In the genomic region with DNA sequence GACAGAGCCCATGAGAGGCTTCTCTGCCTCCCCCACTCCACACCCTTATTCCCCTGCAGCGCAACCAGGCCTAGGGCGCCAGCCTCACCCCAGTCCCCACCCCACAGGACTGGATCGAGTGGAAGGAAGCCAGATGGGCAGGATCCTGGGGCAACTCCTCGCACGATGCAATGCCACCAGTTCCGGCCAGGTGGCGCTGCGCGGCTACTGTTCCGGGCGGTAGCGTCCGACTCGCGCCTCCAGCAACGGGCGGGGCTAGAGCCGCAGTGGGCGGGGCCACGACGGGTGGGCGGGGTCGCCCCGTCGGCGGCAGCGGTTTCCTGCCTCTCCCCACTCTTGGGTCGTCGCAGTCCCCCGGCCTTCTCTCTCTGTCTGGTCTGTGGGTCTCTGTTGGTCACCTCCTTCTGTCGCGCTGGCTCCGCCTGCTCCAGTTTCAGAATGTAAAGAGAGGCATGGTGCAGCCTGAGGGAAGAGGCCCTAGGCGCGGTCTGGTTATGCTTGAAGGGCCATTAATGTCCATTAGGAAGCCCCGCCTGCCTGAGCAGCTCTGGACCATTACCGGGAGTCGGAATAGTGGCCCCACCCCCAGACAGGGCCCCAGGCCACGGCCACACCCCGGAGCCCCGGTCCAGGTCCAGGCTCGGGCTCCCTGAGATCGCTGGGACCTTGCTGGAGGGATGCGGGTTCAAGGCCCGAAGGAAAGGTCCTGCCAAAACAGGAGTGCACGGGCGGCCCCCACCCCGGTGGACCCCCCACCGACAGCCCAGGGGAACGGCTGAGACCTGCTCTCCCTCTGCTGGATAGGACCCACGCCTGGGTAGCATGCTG, we compare ENCODE assay signal across 8 cellular contexts. TPM values are rescaled to one million over a fixed set of nuclear protein-coding genes. Genes with fewer than 3 reads are reported as not detected.
DNase-seq lines count a peak whose midpoint lies in the region; ATAC-seq lines count a peak whose summit lies in the region.

No MANE protein-coding gene starts in this region.

- POLR2A ChIA-PET in activated CD8-positive, alpha-beta T cell treated with anti-CD3 and anti-CD28 coated beads, Interleukin-2, amount 10 ng/mL, durations not matched to agents 7 days and 5 days (lab: Charles Lee), result interaction anchor here (0.7 to 1.5 kb wide), 4 partner anchors 117 to 132 kb away, joined by 4 to 14 read pairs (median 5); partner anchors contain the start of gene TRAF7

- H3K4me1 Mint-ChIP-seq in activated CD8-positive, alpha-beta T cell treated with anti-CD3 and anti-CD28 coated beads, Interleukin-2, amount 10 ng/mL, durations not matched to agents 7 days and 5 days (ENCODE audit: low read depth), result peaks cover 27% of the 10 kb centered on the region

- CTCF ChIA-PET in activated CD8-positive, alpha-beta T cell treated with anti-CD3 and anti-CD28 coated beads, Interleukin-2, amount 10 ng/mL, durations not matched to agents 7 days and 5 days (lab: Charles Lee), result interaction anchor here (0.6 to 4.2 kb wide), 14 partner anchors 10 to 240 kb away, joined by 3 to 73 read pairs (median 6); partner anchors contain the start of genes ECI1, NTHL1, PKD1 and TRAF7

- no peaks in the 10 kb centered on the region for H3K9me3 Mint-ChIP-seq in activated CD8-positive, alpha-beta T cell treated with anti-CD3 and anti-CD28 coated beads, Interleukin-2, amount 10 ng/mL, durations not matched to agents 7 days and 5 days (ENCODE audit: insufficient read depth)

- in situ Hi-C loops in ACHN (cut with HindIII; ENCODE audit: low pct_ligation_motif_present, low pct_unique_long_range_greater_than_20kb, low sequenced_read_pairs), result no loop called here

- no peaks in the 10 kb centered on the region for H3K36me3 Mint-ChIP-seq in activated CD8-positive, alpha-beta T cell treated with anti-CD3 and anti-CD28 coated beads, Interleukin-2, amount 10 ng/mL, durations not matched to agents 7 days and 5 days (ENCODE audit: low read depth)

- peak overlapping the region; percentile 82 for H3K27ac Mint-ChIP-seq in activated CD8-positive, alpha-beta T cell treated with anti-CD3 and anti-CD28 coated beads, Interleukin-2, amount 10 ng/mL, durations not matched to agents 7 days and 5 days

- peak; percentile 78 for ATAC-seq in GM18520 (IDR thresholded peaks at IDR 0.05; ENCODE audit: unreplicated experiment)
- ATAC-seq in HG03378 (IDR thresholded peaks at IDR 0.05; ENCODE audit: unreplicated experiment), result peak; percentile 80
- peak; percentile 81 for ATAC-seq in activated CD8-positive, alpha-beta T cell treated with anti-CD3 and anti-CD28 coated beads, Interleukin-2, amount 10 ng/mL, durations not matched to agents 7 days and 5 days

- peak overlapping the region; percentile 66 for H3K4me3 Mint-ChIP-seq in activated CD8-positive, alpha-beta T cell treated with anti-CD3 and anti-CD28 coated beads, Interleukin-2, amount 10 ng/mL, durations not matched to agents 7 days and 5 days

- H3K27me3 Mint-ChIP-seq in activated CD8-positive, alpha-beta T cell treated with anti-CD3 and anti-CD28 coated beads, Interleukin-2, amount 10 ng/mL, durations not matched to agents 7 days and 5 days (ENCODE audit: low read depth), result peaks cover 40% of the 10 kb centered on the region

- DNase-seq in ACHN, result peak; percentile 90
- DNase-seq in NCI-H82 (lab: John Stamatoyannopoulos, UW), result peak; percentile 94
- peak; percentile 96 for DNase-seq in activated CD8-positive, alpha-beta T cell treated with anti-CD3 and anti-CD28 coated beads, Interleukin-2, amount 10 ng/mL, durations not matched to agents 7 days and 5 days
- DNase-seq in effector CD8-positive, alpha-beta T cell (lab: John Stamatoyannopoulos, UW), result peak; percentile 95
- DNase-seq in medulla oblongata (ENCODE audit: extremely low spot score), result peak; percentile 93
- peak; percentile 85 to 95 (median 92) for DNase-seq in stimulated activated CD4-positive, alpha-beta T cell treated with anti-CD3 and anti-CD28 coated beads, TNF-alpha, amount 100 ng/mL, for 48 hours (ENCODE audit: low read depth in 3 of 3)

RNA-seq across cellular contexts. Expression of gene NHERF2, which starts 3.4 kb away (rescaled TPM):
- total RNA-seq in activated CD8-positive, alpha-beta T cell treated with anti-CD3 and anti-CD28 coated beads, Interleukin-2, amount 10 ng/mL, durations not matched to agents 7 days and 5 days, result 1 to 10 TPM; 1.4 to 2.8 TPM

RNA-seq across cellular contexts. Expression of gene NPW, which starts 3.7 kb away (rescaled TPM):
- total RNA-seq in activated CD8-positive, alpha-beta T cell treated with anti-CD3 and anti-CD28 coated beads, Interleukin-2, amount 10 ng/mL, durations not matched to agents 7 days and 5 days, result under 1 TPM in 1 of 2 experiments, not detected in 1; 0.73 TPM

RNA-seq across cellular contexts. Expression of gene ZNF598, which starts 13.7 kb away (rescaled TPM):
- 10 to 100 TPM; 75.1 to 75.9 TPM for total RNA-seq in activated CD8-positive, alpha-beta T cell treated with anti-CD3 and anti-CD28 coated beads, Interleukin-2, amount 10 ng/mL, durations not matched to agents 7 days and 5 days

RNA-seq across cellular contexts. Expression of gene NTHL1, which starts 24.3 kb away (rescaled TPM):
- total RNA-seq in activated CD8-positive, alpha-beta T cell treated with anti-CD3 and anti-CD28 coated beads, Interleukin-2, amount 10 ng/mL, durations not matched to agents 7 days and 5 days, result 10 to 100 TPM; 29.9 to 35.3 TPM

RNA-seq across cellular contexts. Expression of gene TSC2, which starts 24.5 kb away (rescaled TPM):
- total RNA-seq in activated CD8-positive, alpha-beta T cell treated with anti-CD3 and anti-CD28 coated beads, Interleukin-2, amount 10 ng/mL, durations not matched to agents 7 days and 5 days, result 10 to 100 TPM; 87.9 to 97.4 TPM

Comparison
In these comparisons a context has a peak if more than half of its experiments do, and no peak if none do; other contexts are left out.
1. Peak in every context shown above with its lines: DNase-seq and ATAC-seq.